11 cellular contexts compared by ENCODE assay signal in genomic region chr5:133347039-133347438, GRCh38.
A peak's percentile ranks its signal among the peaks of the same experiment; 100 is the strongest.
DNase-seq lines count a peak whose midpoint lies in the region; ATAC-seq and TF ChIP-seq lines count a peak whose summit lies in the region.
"Had no signal": no experiment of that assay in that cellular context is flagged by ENCODE, and none has a peak within 500 bp of the region (broad histone marks: within the 10 kb centered on the region; RNA-seq: fewer than 3 reads in every experiment).

No MANE protein-coding gene starts in this region.

- no peak overlapping the region for H3K4me3 Mint-ChIP-seq in Caco-2 (ENCODE audit: unreplicated experiment)
- H3K4me3 Mint-ChIP-seq: CD4-positive, alpha-beta memory T cell had no signal

- peaks cover 6% of the 10 kb centered on the region for H3K4me1 Mint-ChIP-seq in Caco-2 (ENCODE audit: low read depth, unreplicated experiment)
- H3K4me1 Mint-ChIP-seq: CD4-positive, alpha-beta memory T cell had no signal

- no peaks in the 10 kb centered on the region for H3K79me2 ChIP-seq in Loucy (ENCODE audit: insufficient read depth, low read length)

- H3K9me3 ChIP-seq in Caco-2 (no peaks in the 10 kb centered on the region), Loucy (ENCODE audit: insufficient read depth, low read depth, low read length) (no peaks in the 10 kb centered on the region)

- H3K36me3 Mint-ChIP-seq in Caco-2 (ENCODE audit: insufficient read depth, unreplicated experiment) = no peaks in the 10 kb centered on the region
- H3K36me3 Mint-ChIP-seq: CD4-positive, alpha-beta memory T cell had no signal

- H2AFZ ChIP-seq in Loucy (ENCODE audit: low read length) = no peak overlapping the region
- H2AFZ ChIP-seq: GM23248 had no signal

- H3K4me1 ChIP-seq in Caco-2 = no peaks in the 10 kb centered on the region
- H3K4me1 ChIP-seq in Loucy (ENCODE audit: insufficient read depth, low read length, poor library complexity, severe bottlenecking) = peaks cover 47% of the 10 kb centered on the region

- H3K27ac Mint-ChIP-seq in Caco-2 (ENCODE audit: unreplicated experiment) = no peak overlapping the region
- H3K27ac Mint-ChIP-seq: CD4-positive, alpha-beta memory T cell had no signal

- peaks cover 7% of the 10 kb centered on the region for H3K27me3 Mint-ChIP-seq in Caco-2 (ENCODE audit: insufficient read depth, unreplicated experiment)

- no peaks in the 10 kb centered on the region for H3K27me3 ChIP-seq in Caco-2 (replicated peaks; ENCODE audit: control insufficient read depth, insufficient read depth, low read length)
- H3K27me3 ChIP-seq in Loucy (ENCODE audit: insufficient read depth, low read length, poor library complexity, severe bottlenecking) = no peaks in the 10 kb centered on the region

- no peaks in the 10 kb centered on the region for H4K20me1 ChIP-seq in Loucy (ENCODE audit: insufficient read depth, low read length, poor library complexity, severe bottlenecking)

- DNase-seq in Caco-2 = peak; percentile 49 to 54
- DNase-seq in fibroblast of villous mesenchyme (ENCODE audit: low read depth) = no peak
- no peak for DNase-seq in KG1 (lab: John Stamatoyannopoulos, UW)
- DNase-seq in SW 1271 (lab: John Stamatoyannopoulos, UW) = no peak
- DNase-seq in NK-92 (lab: John Stamatoyannopoulos, UW; ENCODE audit: unreplicated experiment) = no peak
- DNase-seq: GM23248, nucleus accumbens had no signal

- no peaks in the 10 kb centered on the region for H3K9me3 Mint-ChIP-seq in Caco-2 (ENCODE audit: unreplicated experiment)

- H3F3A ChIP-seq in Loucy (ENCODE audit: low read depth) = peaks cover 3% of the 10 kb centered on the region; the same call in 1 of the 2 replicates

- no peak overlapping the region for H3K4me3 ChIP-seq in Caco-2 (ENCODE audit: low read depth, low read length)
- H3K4me3 ChIP-seq in Loucy (ENCODE audit: low read length, poor library complexity, severe bottlenecking) = no peak overlapping the region
- H3K4me3 ChIP-seq in fibroblast of villous mesenchyme (ENCODE audit: low read depth, low read length) = no peak overlapping the region
- H3K4me3 ChIP-seq: GM23248 had no signal

- TF ChIP-seq CTCF in Caco-2 (IDR thresholded peaks at IDR 0.05; ENCODE audit: insufficient read depth in 1 of 2, low read depth in 1 of 2, low read length in 1 of 2, severe bottlenecking in 1 of 2, unreplicated experiment in 1 of 2) (peak; percentile 41 to 65), GM12873 (IDR thresholded peaks at IDR 0.05; ENCODE audit: insufficient read depth, low read depth, low read length, missing control alignments) (peak; percentile 59), Loucy (conservative IDR thresholded peaks at IDR 0.05; ENCODE audit: low read length) (peak; percentile 17; the same call in 1 of the 2 replicates), fibroblast of villous mesenchyme (IDR thresholded peaks at IDR 0.05; ENCODE audit: insufficient read depth, low read depth, low read length) (peak; percentile 12)

- BruUV-seq in Caco-2 (replicated peaks; lab: Mats Ljungman, UMichigan) = no TSS peak

- H3K9ac ChIP-seq in Loucy (ENCODE audit: low read depth, low read length, poor library complexity, severe bottlenecking) = peak overlapping the region; percentile 32
- H3K9ac ChIP-seq: GM23248 had no signal

- H3K4me2 ChIP-seq in Loucy (ENCODE audit: low read depth, low read length, poor library complexity, severe bottlenecking) = no peak overlapping the region

- no peaks in the 10 kb centered on the region for H3K9me2 ChIP-seq in Loucy (replicated peaks; ENCODE audit: low read depth, low read length)

- CTCF ChIA-PET in Caco-2 (lab: Charles Lee) = interaction anchor here (1.1 kb wide), 1 partner anchor 31 kb away, joined by 5 read pairs; no protein-coding TSS in a partner anchor

- intact Hi-C loops in Caco-2 (cut with micrococcal nuclease; ENCODE audit: unreplicated experiment) = loop anchor here (1.0 kb wide), 1 partner anchor 236 kb away; no protein-coding TSS in a partner anchor

- POLR2A ChIA-PET in Caco-2 (lab: Charles Lee) = no interaction called here

- H3K36me3 ChIP-seq in Caco-2 (ENCODE audit: control insufficient read depth, insufficient read depth, low read length) = no peaks in the 10 kb centered on the region
- no peaks in the 10 kb centered on the region for H3K36me3 ChIP-seq in Loucy (ENCODE audit: insufficient read depth, low read length)

- ATAC-seq in HG03039 (IDR thresholded peaks at IDR 0.05; ENCODE audit: unreplicated experiment) = no peak

Comparison
In these comparisons a context has a peak if more than half of its experiments do, and no peak if none do; other contexts are left out.
1. DNase-seq: peak in Caco-2 (2 of 2); none in fibroblast of villous mesenchyme (single experiment), KG1 (single experiment), SW 1271 (0 of 2) and NK-92 (single experiment).
2. Peak in every context shown above with its lines, with median percentiles within 50 percentile points of each other: CTCF ChIP-seq.